ENCODE assay signal across 8 cellular contexts in genomic region chr3:150372320-150373118, GRCh38. TPM values are rescaled to one million over a fixed set of nuclear protein-coding genes. Genes with fewer than 3 reads are reported as not detected.
DNase-seq lines count a peak whose midpoint lies in the region; ATAC-seq, FAIRE-seq and TF ChIP-seq lines count a peak whose summit lies in the region.

No MANE protein-coding gene starts in this region.

- H3K56ac ChIP-seq in H9 (ENCODE audit: insufficient read length, low read depth, low read length): no peak overlapping the region

- H3K4ac ChIP-seq in H9 (ENCODE audit: low read depth, low read length): no peak overlapping the region

- H3K79me2 ChIP-seq in H9 (ENCODE audit: insufficient read depth, low read length): no peaks in the 10 kb centered on the region
- peaks cover 10% of the 10 kb centered on the region for H3K79me2 ChIP-seq in keratinocyte (ENCODE audit: control insufficient read depth, insufficient read depth, low read length)

- H3K18ac ChIP-seq in H9 (ENCODE audit: insufficient read length, low read depth, low read length): no peak overlapping the region

- peak overlapping the region in 1 of 3 experiments; percentile 59; a peak in 3 of 7 replicates for H3K27ac Mint-ChIP-seq in H9
- H3K27ac Mint-ChIP-seq in CD4-positive, alpha-beta memory T cell: peak overlapping the region in 1 of 7 donors; percentile 0

- H3K4me2 ChIP-seq in H9 (ENCODE audit: insufficient read depth, insufficient read length, low read length) (no peak overlapping the region), keratinocyte (ENCODE audit: control insufficient read depth, extremely low read depth, insufficient read depth, low read depth, low read length) (peak overlapping the region; percentile 87)

- CTCF ChIA-PET in CD4-positive, alpha-beta memory T cell (lab: Charles Lee; ENCODE audit: partially characterized antibody): no interaction called here

- H4K91ac ChIP-seq in H9 (ENCODE audit: insufficient read length, low read depth, low read length): no peak overlapping the region

- ATAC-seq in GM21528 (IDR thresholded peaks at IDR 0.05; ENCODE audit: low FRiP score, unreplicated experiment): no peak

- H4K5ac ChIP-seq in H9 (ENCODE audit: insufficient read length, low read depth, low read length): no peak overlapping the region

- H3K23ac ChIP-seq in H9 (ENCODE audit: insufficient read length, low read depth, low read length): no peak overlapping the region

- no peaks in the 10 kb centered on the region for H3K36me3 Mint-ChIP-seq in H9 (ENCODE audit: insufficient read depth in 1 of 3, low read depth in 3 of 3)
- H3K36me3 Mint-ChIP-seq in CD4-positive, alpha-beta memory T cell: no peaks in the 10 kb centered on the region

- H3K14ac ChIP-seq in H9 (ENCODE audit: insufficient read depth, low read length): no peak overlapping the region

- no peaks in the 10 kb centered on the region for H3K79me1 ChIP-seq in H9 (ENCODE audit: insufficient read depth, low read depth, low read length, poor library complexity, severe bottlenecking)

- H3K9me3 ChIP-seq in H9 (ENCODE audit: control insufficient read depth, low read depth, low read length) (no peaks in the 10 kb centered on the region), keratinocyte (ENCODE audit: control insufficient read depth, low read depth, low read length) (no peaks in the 10 kb centered on the region), prostate gland (no peaks in the 10 kb centered on the region)
- no peaks in the 10 kb centered on the region for H3K9me3 ChIP-seq in CD4-positive, alpha-beta memory T cell (ENCODE audit: control insufficient read depth in 1 of 2, low read length in 2 of 2)

- H3K36me3 ChIP-seq in keratinocyte (ENCODE audit: control insufficient read depth in 2 of 2, extremely low read depth in 1 of 2, insufficient read depth in 2 of 2, low read length in 2 of 2): no peaks in the 10 kb centered on the region
- H3K36me3 ChIP-seq in prostate gland: no peaks in the 10 kb centered on the region
- H3K36me3 ChIP-seq in CD4-positive, alpha-beta memory T cell (ENCODE audit: insufficient read depth, low read length): no peaks in the 10 kb centered on the region

- H3K4me1 Mint-ChIP-seq in H9: peaks cover 41 to 48% of the 10 kb centered on the region in 2 experiments
- peaks cover 0 to 9% (median 4%) of the 10 kb centered on the region in 4 donors for H3K4me1 Mint-ChIP-seq in CD4-positive, alpha-beta memory T cell

- no peak overlapping the region for H3T11ph ChIP-seq in H9 (ENCODE audit: low read length)

- H3K4me3 Mint-ChIP-seq in H9: no peak overlapping the region
- peak overlapping the region in 2 of 8 donors; percentile 7 to 28 for H3K4me3 Mint-ChIP-seq in CD4-positive, alpha-beta memory T cell

- H3K9me1 ChIP-seq in keratinocyte (ENCODE audit: control insufficient read depth, extremely low read depth, insufficient read depth, low read length): no peaks in the 10 kb centered on the region

- no peak overlapping the region for H3K27ac ChIP-seq in H9 (ENCODE audit: insufficient read length, low read depth, low read length)
- H3K27ac ChIP-seq in keratinocyte (ENCODE audit: control insufficient read depth, insufficient read depth, low read length): peak overlapping the region; percentile 74
- peak overlapping the region in 1 of 2 donors; percentile 53 for H3K27ac ChIP-seq in prostate gland
- no peak overlapping the region for H3K27ac ChIP-seq in CD4-positive, alpha-beta memory T cell (ENCODE audit: low read depth, low read length)

- peak; percentile 17 for FAIRE-seq in keratinocyte (lab: Jason Lieb, UNC)

- peak overlapping the region in 2 of 3 experiments; percentile 38 to 48 for H3K4me3 ChIP-seq in keratinocyte (ENCODE audit: control insufficient read depth in 2 of 3, extremely low read depth in 1 of 3, insufficient read depth in 2 of 3, low read depth in 1 of 3, low read length in 3 of 3)
- H3K4me3 ChIP-seq in prostate gland: no peak overlapping the region
- no peak overlapping the region for H3K4me3 ChIP-seq in CD4-positive, alpha-beta memory T cell (ENCODE audit: low read length in 2 of 2)

- intact Hi-C loops in head of caudate nucleus (cut with DNase I) (no loop called here), prostate gland (cut with DNase I) (loop anchor here (10.0 kb wide), 1 partner anchor 148 kb away; no protein-coding TSS in a partner anchor)
- intact Hi-C loops in CD4-positive, alpha-beta memory T cell (cut with micrococcal nuclease): no loop called here

- H3K23me2 ChIP-seq in H9 (ENCODE audit: insufficient read length, low read depth, low read length, poor library complexity, severe bottlenecking): no peaks in the 10 kb centered on the region

- no peaks in the 10 kb centered on the region for H4K20me1 ChIP-seq in H9 (ENCODE audit: control insufficient read depth, insufficient read depth, insufficient read length)
- no peaks in the 10 kb centered on the region for H4K20me1 ChIP-seq in keratinocyte (ENCODE audit: control insufficient read depth, extremely low read depth, insufficient read depth, low read length)

- no peak overlapping the region for H2BK20ac ChIP-seq in H9 (ENCODE audit: low read depth, low read length, poor library complexity, severe bottlenecking)

- H3K9ac ChIP-seq in H9 (ENCODE audit: extremely low read depth, insufficient read length, low read length) (no peak overlapping the region), keratinocyte (ENCODE audit: control insufficient read depth, extremely low read depth, insufficient read depth, low read length) (no peak overlapping the region)

- H3K9me3 Mint-ChIP-seq in H9: no peaks in the 10 kb centered on the region
- H3K9me3 Mint-ChIP-seq in CD4-positive, alpha-beta memory T cell: no peaks in the 10 kb centered on the region

- TF ChIP-seq CTCF in H9 (conservative IDR thresholded peaks at IDR 0.05) (peak; percentile 56), keratinocyte (optimal IDR thresholded peaks at IDR 0.05 in 1 of 3, IDR thresholded peaks at IDR 0.05 in 1 of 3, conservative IDR thresholded peaks at IDR 0.05 in 1 of 3; ENCODE audit: extremely low read depth in 1 of 3, insufficient read depth in 2 of 3, low read length in 3 of 3) (peak in 2 of 3 experiments; percentile 15 to 26), prostate gland (IDR thresholded peaks at IDR 0.05) (no peak)

- POLR2A ChIA-PET in CD4-positive, alpha-beta memory T cell (lab: Charles Lee; ENCODE audit: partially characterized antibody): no interaction called here

- H2BK5ac ChIP-seq in H9 (ENCODE audit: insufficient read length, low read length): no peak overlapping the region

- H3K4me1 ChIP-seq in H9 (ENCODE audit: insufficient read depth, low read length) (peaks cover 8% of the 10 kb centered on the region; the same call in 1 of the 2 replicates), keratinocyte (ENCODE audit: control insufficient read depth, extremely low read depth, insufficient read depth, low read length) (peaks cover 24% of the 10 kb centered on the region), prostate gland (replicated peaks) (no peaks in the 10 kb centered on the region)
- no peaks in the 10 kb centered on the region for H3K4me1 ChIP-seq in CD4-positive, alpha-beta memory T cell (ENCODE audit: insufficient read depth, low read length)

- H2BK15ac ChIP-seq in H9 (ENCODE audit: low read depth, low read length): no peak overlapping the region

- WGBS in H9 (ENCODE audit: extremely low coverage, insufficient read length, low lambda C conversion rate): no CpG with 5 or more reads among the region's 3 CpGs
- WGBS in prostate gland: 70% methylated on average over 3 of the region's 3 CpGs

- H2AFZ ChIP-seq in H9 (ENCODE audit: low read length) (no peak overlapping the region), keratinocyte (ENCODE audit: control insufficient read depth, low read length) (no peak overlapping the region)

- dilution Hi-C loops in keratinocyte (cut with MboI; ENCODE audit: extremely low pct_ligation_motif_present, low sequenced_read_pairs): no loop called here

- no peaks in the 10 kb centered on the region for H3K27me3 ChIP-seq in H9 (ENCODE audit: insufficient read depth, low read length)
- H3K27me3 ChIP-seq in keratinocyte (ENCODE audit: control insufficient read depth, extremely low read depth, insufficient read depth, low read length): no peaks in the 10 kb centered on the region
- H3K27me3 ChIP-seq in prostate gland (replicated peaks; ENCODE audit: insufficient read depth): no peaks in the 10 kb centered on the region
- H3K27me3 ChIP-seq in CD4-positive, alpha-beta memory T cell (ENCODE audit: insufficient read depth, low read length): no peaks in the 10 kb centered on the region

- peak; percentile 69 for DNase-seq in A172 (ENCODE audit: low spot score)
- no peak for DNase-seq in H9
- peak; percentile 20 to 66 for DNase-seq in SW 1271 (lab: John Stamatoyannopoulos, UW)
- no peak for DNase-seq in keratinocyte (ENCODE audit: low read depth, low spot score)
- DNase-seq in head of caudate nucleus: no peak
- no peak for DNase-seq in prostate gland (ENCODE audit: low spot score)
- no peak for DNase-seq in CD4-positive, alpha-beta memory T cell

- H2BK120ac ChIP-seq in H9 (ENCODE audit: low read depth, low read length, poor library complexity, severe bottlenecking): no peak overlapping the region

- no peaks in the 10 kb centered on the region for H3K27me3 Mint-ChIP-seq in H9 (ENCODE audit: low read depth)
- peaks cover 0 to 1% of the 10 kb centered on the region in 2 donors for H3K27me3 Mint-ChIP-seq in CD4-positive, alpha-beta memory T cell

- no peak overlapping the region for H2BK12ac ChIP-seq in H9 (ENCODE audit: insufficient read length, low read depth, low read length)

- no peak for TF ChIP-seq POLR2A in prostate gland (IDR thresholded peaks at IDR 0.05)

- H4K8ac ChIP-seq in H9 (replicated peaks; ENCODE audit: insufficient read length, low read depth, low read length): no peak overlapping the region

- no peak overlapping the region for H2AK5ac ChIP-seq in H9 (ENCODE audit: insufficient read length, low read length)

RNA-seq across cellular contexts. Expression of gene TSC22D2, which starts 35.6 kb away (rescaled TPM):
- 8.8 and 12.9 TPM in 2 replicates for total RNA-seq in A172 (2014; rRNA removed; shearing (Covaris generic))
- total RNA-seq in H9 (2021): 25.4 and 26.5 TPM in 2 replicates
- polyA plus RNA-seq in keratinocyte: 16.3 to 22.3 TPM (median 19.3 TPM) in 3 replicates
- polyA plus RNA-seq in keratinocyte (2011; ENCODE audit: low read depth): 125 TPM
- 7.4 and 15.8 TPM in 2 replicates for polyA plus RNA-seq in keratinocyte (2011; cell fraction: cytosol; rRNA removed)
- polyA plus RNA-seq in keratinocyte (2011; cell fraction: nucleus; rRNA removed): 43.1 and 52.5 TPM in 2 replicates
- 20.4 and 38.9 TPM in 2 replicates for polyA plus RNA-seq in keratinocyte (2012; ENCODE audit: low replicate concordance)
- polyA minus RNA-seq in keratinocyte: 19.9 to 41.0 TPM (median 28.5 TPM) in 3 replicates
- polyA minus RNA-seq in keratinocyte (2011; cell fraction: cytosol; rRNA and poly(A)+ RNA removed): 13.8 TPM
- 52.3 and 100 TPM in 2 replicates for polyA minus RNA-seq in keratinocyte (2011; cell fraction: nucleus; rRNA and poly(A)+ RNA removed)
- total RNA-seq in prostate gland: 10 to 100 TPM in 1 of 2 donors, 1 to 10 TPM in 1; 9.6 to 29.2 TPM
- total RNA-seq in CD4-positive, alpha-beta memory T cell: 10 to 100 TPM; 25.3 to 25.7 TPM
- polyA plus RNA-seq in CD4-positive, alpha-beta memory T cell: 10 to 100 TPM in 1 of 2 donors, 1 to 10 TPM in 1; 5.5 to 14.1 TPM

Comparison
In these comparisons a context has a peak if more than half of its experiments do, and no peak if none do; other contexts are left out.
1. DNase-seq: peak in A172 (single experiment) and SW 1271 (2 of 2); none in H9 (single experiment), keratinocyte (single experiment), head of caudate nucleus (0 of 42), prostate gland (single experiment) and CD4-positive, alpha-beta memory T cell (0 of 5).
2. CTCF ChIP-seq: peak in H9 (single experiment) and keratinocyte (2 of 3); none in prostate gland (0 of 4).
3. H3K4me3 ChIP-seq: peak in keratinocyte (2 of 3); none in prostate gland (0 of 2) and CD4-positive, alpha-beta memory T cell (0 of 2).